In the genomic region with DNA sequence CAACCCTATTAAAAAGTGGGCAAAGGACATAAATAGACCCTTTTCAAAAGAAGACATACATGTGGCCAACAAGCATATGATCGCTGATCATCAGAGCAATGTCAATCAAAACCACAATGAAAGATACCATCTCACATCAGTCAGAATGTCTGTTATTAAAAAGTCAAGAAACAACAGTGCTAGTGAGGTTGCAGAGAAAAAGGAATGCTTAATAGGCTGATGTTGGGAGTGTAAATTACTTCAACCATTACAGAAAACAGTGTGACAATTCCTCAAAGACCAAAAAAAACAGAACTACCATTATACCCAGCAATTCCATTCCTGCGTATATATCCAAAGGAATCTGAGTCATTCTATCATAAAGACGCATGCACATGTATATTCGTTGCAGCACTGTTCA, we compare ENCODE assay signal across 9 cellular contexts.
"Had no signal": no experiment of that assay in that cellular context is flagged by ENCODE, and none has a peak within 500 bp of the region (broad histone marks: within the 10 kb centered on the region; RNA-seq: fewer than 3 reads in every experiment).

No MANE protein-coding gene starts in this region.

- FAIRE-seq: H1 had no signal

- ATAC-seq: GM23338, HCT116 had no signal

- DNase-seq: GM23248, GOT3, H7, H9, HCEC 1CT, HFFc6 had no signal
